In the genomic region with DNA sequence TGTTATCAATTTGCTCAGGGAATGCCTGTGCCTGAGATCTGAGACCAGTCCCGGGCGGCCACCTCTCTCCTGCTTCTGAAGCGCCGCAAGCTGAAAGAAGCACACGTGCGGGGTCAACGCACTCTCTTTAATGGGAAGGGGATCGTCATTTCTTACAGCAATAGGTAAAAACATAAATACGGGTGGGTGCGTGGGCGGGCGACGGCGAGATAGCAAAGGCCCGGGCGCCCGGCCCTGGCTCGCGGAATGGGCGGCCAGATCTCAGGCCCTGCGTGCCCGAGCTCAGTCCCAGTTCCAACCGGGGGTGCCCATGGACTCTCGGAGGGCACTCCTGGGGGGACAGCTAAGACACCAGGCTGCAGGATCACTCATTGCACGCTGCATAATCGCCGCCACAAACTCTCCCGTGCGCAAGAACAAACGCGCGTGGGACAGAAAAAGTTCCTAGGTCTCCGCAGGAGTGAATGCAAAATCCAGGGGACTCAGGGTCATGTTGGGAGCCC, we compare ENCODE assay signal across 19 cellular contexts. TPM values are rescaled to one million over a fixed set of nuclear protein-coding genes. Genes with fewer than 3 reads are reported as not detected.
DNase-seq lines count a peak whose midpoint lies in the region; ATAC-seq and TF ChIP-seq lines count a peak whose summit lies in the region.
"Had no signal": no experiment of that assay in that cellular context is flagged by ENCODE, and none has a peak within 500 bp of the region (broad histone marks: within the 10 kb centered on the region; RNA-seq: fewer than 3 reads in every experiment).

No MANE protein-coding gene starts in this region.

- no peak overlapping the region for H3K4me3 Mint-ChIP-seq in activated naive CD8-positive, alpha-beta T cell treated with anti-CD3 and anti-CD28 coated beads, Interleukin-2, amount 50 U/mL, for 24 hours
- peak overlapping the region; percentile 50 to 59 for H3K4me3 Mint-ChIP-seq in stimulated activated naive CD8-positive, alpha-beta T cell treated with anti-CD3 and anti-CD28 coated beads, Interleukin-15, amount 100 ng/mL, for 72 hours
- H3K4me3 Mint-ChIP-seq: dendritic cell treated with granulocyte-macrophage colony-stimulating factor and Interleukin-4, amounts not matched to agents 40 ng/mL and 50 ng/mL, for 4 days had no signal

- H3K27ac Mint-ChIP-seq in activated naive CD8-positive, alpha-beta T cell treated with anti-CD3 and anti-CD28 coated beads, Interleukin-2, amount 50 U/mL, for 24 hours = peak overlapping the region; percentile 69
- no peak overlapping the region for H3K27ac Mint-ChIP-seq in stimulated activated naive CD8-positive, alpha-beta T cell treated with anti-CD3 and anti-CD28 coated beads, Interleukin-15, amount 100 ng/mL, for 72 hours
- H3K27ac Mint-ChIP-seq: dendritic cell treated with granulocyte-macrophage colony-stimulating factor and Interleukin-4, amounts not matched to agents 40 ng/mL and 50 ng/mL, for 4 days had no signal

- H3K9ac ChIP-seq in mesendoderm (ENCODE audit: low read length) = no peak overlapping the region

- no peak overlapping the region for H3K56ac ChIP-seq in mesendoderm (ENCODE audit: low read length)

- H3K27me3 Mint-ChIP-seq in activated naive CD8-positive, alpha-beta T cell treated with anti-CD3 and anti-CD28 coated beads, Interleukin-2, amount 50 U/mL, for 24 hours = peaks cover 94% of the 10 kb centered on the region
- peaks cover 100% of the 10 kb centered on the region for H3K27me3 Mint-ChIP-seq in stimulated activated naive CD8-positive, alpha-beta T cell treated with anti-CD3 and anti-CD28 coated beads, Interleukin-15, amount 100 ng/mL, for 72 hours

- no peak overlapping the region for H4K8ac ChIP-seq in mesendoderm (ENCODE audit: low read depth, low read length)

- no peak overlapping the region for H2BK15ac ChIP-seq in mesendoderm (replicated peaks; ENCODE audit: low read depth)

- H3K79me2 ChIP-seq in mesendoderm (ENCODE audit: control insufficient read depth, insufficient read depth, low read length) = no peaks in the 10 kb centered on the region

- DNase-seq in heart right ventricle (no peak), Right ventricle myocardium inferior (ENCODE audit: missing footprints) (no peak), mesendoderm (peak; percentile 11), sigmoid colon (no peak)
- DNase-seq in activated naive CD8-positive, alpha-beta T cell treated with anti-CD3 and anti-CD28 coated beads, Interleukin-2, amount 50 U/mL, for 24 hours = no peak
- no peak for DNase-seq in stimulated activated naive CD8-positive, alpha-beta T cell treated with anti-CD3 and anti-CD28 coated beads, Interleukin-15, amount 100 ng/mL, for 72 hours
- DNase-seq: activated gamma-delta T cell treated with Interleukin-2 at 50 U/mL for 16 hours, AML-193, brain microvascular endothelial cell, Caco-2, foreskin keratinocyte, MM.1S, NCI-H1694 treated with DMSO at 0.1 percent for 48 hours, NCI-H226 had no signal

- no peak for TF ChIP-seq POLR2A in sigmoid colon (IDR thresholded peaks at IDR 0.05)

- TF ChIP-seq EP300 in sigmoid colon (IDR thresholded peaks at IDR 0.05) = no peak

- 21 to 24% methylated on average over 33 of the region's 33 CpGs for WGBS in heart right ventricle, 2 donors
- no CpG with 5 or more reads among the region's 33 CpGs for WGBS in mesendoderm (ENCODE audit: extremely low coverage, insufficient coverage, low lambda C conversion rate)
- 11 to 13% methylated on average over 33 of the region's 33 CpGs for WGBS in sigmoid colon, 2 donors

- no peak overlapping the region for H3K4ac ChIP-seq in mesendoderm (ENCODE audit: low read depth, low read length)

- ATAC-seq in heart right ventricle = no peak
- no peak for ATAC-seq in Right ventricle myocardium inferior
- no peak for ATAC-seq in activated naive CD8-positive, alpha-beta T cell treated with anti-CD3 and anti-CD28 coated beads, Interleukin-2, amount 50 U/mL, for 24 hours
- ATAC-seq in stimulated activated naive CD8-positive, alpha-beta T cell treated with anti-CD3 and anti-CD28 coated beads, Interleukin-15, amount 100 ng/mL, for 72 hours = no peak
- no peak for ATAC-seq in GM19395 (IDR thresholded peaks at IDR 0.05; ENCODE audit: unreplicated experiment)
- ATAC-seq: left lung had no signal

- H3K23ac ChIP-seq in mesendoderm (ENCODE audit: low read length) = no peak overlapping the region

- no peaks in the 10 kb centered on the region for H3K9me3 ChIP-seq in heart right ventricle
- H3K9me3 ChIP-seq in sigmoid colon = no peaks in the 10 kb centered on the region
- H3K9me3 ChIP-seq: Caco-2, left lung had no signal

- H3K4me2 ChIP-seq in mesendoderm (ENCODE audit: low read length) = no peak overlapping the region

- no peaks in the 10 kb centered on the region for H3K79me1 ChIP-seq in mesendoderm (ENCODE audit: low read length)

- TF ChIP-seq CTCF in heart right ventricle (IDR thresholded peaks at IDR 0.05) = no peak
- TF ChIP-seq CTCF in sigmoid colon (IDR thresholded peaks at IDR 0.05) = no peak

- H3K4me1 Mint-ChIP-seq in activated naive CD8-positive, alpha-beta T cell treated with anti-CD3 and anti-CD28 coated beads, Interleukin-2, amount 50 U/mL, for 24 hours = peaks cover 34% of the 10 kb centered on the region
- peaks cover 72% of the 10 kb centered on the region for H3K4me1 Mint-ChIP-seq in stimulated activated naive CD8-positive, alpha-beta T cell treated with anti-CD3 and anti-CD28 coated beads, Interleukin-15, amount 100 ng/mL, for 72 hours

- H3K18ac ChIP-seq in mesendoderm (ENCODE audit: low read length) = no peak overlapping the region

- intact Hi-C loops in heart right ventricle (cut with DNase I) = loop anchor here in 3 of 10 donors (5.0 to 10.0 kb wide), 3 partner anchors 50 to 67 kb away; no protein-coding TSS in a partner anchor
- intact Hi-C loops in Right ventricle myocardium inferior (cut with DNase I) = loop anchor here (2.0 to 10.0 kb wide), 2 partner anchors 67 to 487 kb away; no protein-coding TSS in a partner anchor
- intact Hi-C loops in sigmoid colon (cut with DNase I) = no loop called here

- H3K4me3 ChIP-seq in heart right ventricle (peak overlapping the region; percentile 44 to 73 (median 62)), mesendoderm (ENCODE audit: low read length) (no peak overlapping the region), sigmoid colon (no peak overlapping the region)
- H3K4me3 ChIP-seq: left lung had no signal

- H3K4me1 ChIP-seq in heart right ventricle (peaks cover 12 to 59% (median 37%) of the 10 kb centered on the region in 9 donors), mesendoderm (ENCODE audit: control insufficient read depth, low read depth, low read length) (no peaks in the 10 kb centered on the region), sigmoid colon (peaks cover 0 to 54% (median 36%) of the 10 kb centered on the region in 4 donors)
- H3K4me1 ChIP-seq: Caco-2, foreskin keratinocyte had no signal

- peaks cover 0 to 13% (median 0%) of the 10 kb centered on the region in 9 donors for H3K36me3 ChIP-seq in heart right ventricle
- no peaks in the 10 kb centered on the region for H3K36me3 ChIP-seq in mesendoderm (ENCODE audit: control insufficient read depth, insufficient read depth, low read length)
- no peaks in the 10 kb centered on the region for H3K36me3 ChIP-seq in sigmoid colon
- H3K36me3 ChIP-seq: brain microvascular endothelial cell, left lung had no signal

- no peaks in the 10 kb centered on the region for H3K9me3 Mint-ChIP-seq in activated naive CD8-positive, alpha-beta T cell treated with anti-CD3 and anti-CD28 coated beads, Interleukin-2, amount 50 U/mL, for 24 hours
- no peaks in the 10 kb centered on the region for H3K9me3 Mint-ChIP-seq in stimulated activated naive CD8-positive, alpha-beta T cell treated with anti-CD3 and anti-CD28 coated beads, Interleukin-15, amount 100 ng/mL, for 72 hours
- H3K9me3 Mint-ChIP-seq: dendritic cell treated with granulocyte-macrophage colony-stimulating factor and Interleukin-4, amounts not matched to agents 40 ng/mL and 50 ng/mL, for 4 days had no signal

- no peak overlapping the region for H2BK120ac ChIP-seq in mesendoderm (ENCODE audit: low read depth, low read length)

- H3K36me3 Mint-ChIP-seq in activated naive CD8-positive, alpha-beta T cell treated with anti-CD3 and anti-CD28 coated beads, Interleukin-2, amount 50 U/mL, for 24 hours (ENCODE audit: low read depth) = no peaks in the 10 kb centered on the region

- peaks cover 25 to 100% (median 93%) of the 10 kb centered on the region in 7 donors for H3K27me3 ChIP-seq in heart right ventricle
- peaks cover 84% of the 10 kb centered on the region for H3K27me3 ChIP-seq in mesendoderm (ENCODE audit: insufficient read depth, low read length, poor library complexity)
- H3K27me3 ChIP-seq in sigmoid colon = peaks cover 64 to 100% (median 93%) of the 10 kb centered on the region in 3 donors

- no peak overlapping the region for H4K5ac ChIP-seq in mesendoderm (ENCODE audit: low read length)

- H2AK5ac ChIP-seq in mesendoderm (ENCODE audit: low read length) = no peak overlapping the region

- peak overlapping the region; percentile 19 to 95 (median 88) for H3K27ac ChIP-seq in heart right ventricle
- H3K27ac ChIP-seq in mesendoderm (ENCODE audit: low read depth, low read length) = no peak overlapping the region
- no peak overlapping the region for H3K27ac ChIP-seq in sigmoid colon
- H3K27ac ChIP-seq: brain microvascular endothelial cell, epithelial cell of prostate, foreskin keratinocyte, left lung had no signal

- no peak overlapping the region for H2BK5ac ChIP-seq in mesendoderm (ENCODE audit: low read length)

RNA-seq across cellular contexts. Expression of a gene that starts 3.0 kb away (rescaled TPM):
- total RNA-seq in heart right ventricle (100 to 1,000 TPM; 137 to 295 (median 192) TPM), Right ventricle myocardium inferior (261 TPM), sigmoid colon (not detected)
- polyA plus RNA-seq in heart right ventricle (100 to 1,000 TPM in 1 of 2 donors, 10 to 100 TPM in 1; 69.1 to 274 TPM), sigmoid colon (under 1 TPM; 0.13 to 0.69 (median 0.60) TPM)
- 0.44 TPM for polyA plus RNA-seq in mesendoderm (2013, experiment 1 of 2)
- polyA plus RNA-seq in mesendoderm (2013, experiment 2 of 2) = 0.32 TPM
- total RNA-seq: Caco-2, foreskin keratinocyte, left lung, posterior vena cava had no signal
- polyA plus RNA-seq: foreskin keratinocyte had no signal

Comparison
In these comparisons a context has a peak if more than half of its experiments do, and no peak if none do; other contexts are left out.
1. H3K27ac ChIP-seq: peak in heart right ventricle (10 of 10); none in mesendoderm (single experiment) and sigmoid colon (0 of 4).
2. H3K4me3 ChIP-seq: peak in heart right ventricle (10 of 10); none in mesendoderm (single experiment) and sigmoid colon (0 of 4).
3. RNA of a gene that starts 3.0 kb away (total RNA-seq): 261 TPM in Right ventricle myocardium inferior (single experiment) and 137 to 295 TPM in heart right ventricle; not detected in sigmoid colon; every median in the first group is over 100 times any median in the second.